In genomic region chr2:43223412-43224040, GRCh38 we compare ENCODE assay signal across 8 cellular contexts. TPM values are rescaled to one million over a fixed set of nuclear protein-coding genes. Genes with fewer than 3 reads are reported as not detected.
DNase-seq lines count a peak whose midpoint lies in the region; ATAC-seq, FAIRE-seq and TF ChIP-seq lines count a peak whose summit lies in the region.

No MANE protein-coding gene starts in this region.

- no peaks in the 10 kb centered on the region for H3K9me2 ChIP-seq in neural cell (ENCODE audit: insufficient read depth, low read length)

- H3K4me2 ChIP-seq in neural cell (ENCODE audit: low read length), result no peak overlapping the region

- no peaks in the 10 kb centered on the region for H3K36me3 ChIP-seq in neural cell (ENCODE audit: insufficient read depth, low read length)

- peak overlapping the region; percentile 97 for H3K4me3 Mint-ChIP-seq in endothelial cell (ENCODE audit: unreplicated experiment)

- no peak for TF ChIP-seq EP300 in neural cell (conservative IDR thresholded peaks at IDR 0.05; ENCODE audit: poor library complexity, severe bottlenecking)

- peaks cover 15% of the 10 kb centered on the region for H3K27me3 Mint-ChIP-seq in endothelial cell (ENCODE audit: unreplicated experiment)

- H3K9me3 ChIP-seq in neural cell (ENCODE audit: low read length), result peaks cover 8% of the 10 kb centered on the region

- TF ChIP-seq CTCF in endothelial cell (IDR thresholded peaks at IDR 0.05; ENCODE audit: unreplicated experiment) (no peak), neural cell (IDR thresholded peaks at IDR 0.05; ENCODE audit: poor library complexity, severe bottlenecking) (no peak)

- FAIRE-seq in RCC 7860 (lab: Jason Lieb, UNC), result no peak

- H3K27ac Mint-ChIP-seq in endothelial cell (ENCODE audit: unreplicated experiment), result peak overlapping the region; percentile 80

- H3K4me1 Mint-ChIP-seq in endothelial cell (ENCODE audit: unreplicated experiment), result peaks cover 53% of the 10 kb centered on the region

- H3K36me3 Mint-ChIP-seq in endothelial cell (ENCODE audit: low read depth, unreplicated experiment), result peaks cover 16% of the 10 kb centered on the region

- DNase-seq in ELR (ENCODE audit: low read depth) (peak; percentile 59), RKO (ENCODE audit: low spot score) (peak; percentile 54), endothelial cell (ENCODE audit: low spot score) (no peak), RCC 7860 (ENCODE audit: low spot score) (no peak), NCI-H1105 treated with DMSO at 0.1 percent for 48 hours (lab: John Stamatoyannopoulos, UW) (no peak), GF-D8 (lab: John Stamatoyannopoulos, UW) (no peak)

- ATAC-seq in HG02973 (IDR thresholded peaks at IDR 0.05; ENCODE audit: unreplicated experiment), result no peak

- peaks cover 6% of the 10 kb centered on the region for H3F3A ChIP-seq in neural cell (ENCODE audit: insufficient read depth, low read length, poor library complexity, severe bottlenecking)

- TF ChIP-seq RAD21 in neural cell (conservative IDR thresholded peaks at IDR 0.05), result no peak

- no peak overlapping the region for H3K9ac ChIP-seq in neural cell (ENCODE audit: low read length)

- no peaks in the 10 kb centered on the region for H3K9me3 Mint-ChIP-seq in endothelial cell (ENCODE audit: unreplicated experiment)

- H4K20me1 ChIP-seq in neural cell (ENCODE audit: insufficient read depth), result no peaks in the 10 kb centered on the region

- peaks cover 46% of the 10 kb centered on the region for H3K27me3 ChIP-seq in neural cell (ENCODE audit: insufficient read depth, low read depth, low read length)

- no peak overlapping the region for H2AFZ ChIP-seq in neural cell (ENCODE audit: low read depth, low read length)

- H3K79me2 ChIP-seq in neural cell (replicated peaks; ENCODE audit: insufficient read depth, low read length), result peaks cover 9% of the 10 kb centered on the region

- H3K4me3 ChIP-seq in neural cell (ENCODE audit: low read length), result peak overlapping the region; percentile 60

- no peak overlapping the region for H3K27ac ChIP-seq in neural cell (ENCODE audit: low read length)

TF ChIP-seq in neural cell, 6 proteins besides CTCF, POLR2A, EP300 and RAD21:
- no peak for TF ChIP-seq EZH2 (IDR thresholded peaks at IDR 0.05; ENCODE audit: borderline replicate concordance, insufficient read depth, low read length, poor library complexity, severe bottlenecking)
- TF ChIP-seq REST (IDR thresholded peaks at IDR 0.05; ENCODE audit: borderline replicate concordance), result no peak
- no peak for TF ChIP-seq TAF1 (IDR thresholded peaks at IDR 0.05; ENCODE audit: low read depth)
- no peak for TF ChIP-seq SMC3 (conservative IDR thresholded peaks at IDR 0.05; ENCODE audit: poor library complexity)
- no peak for TF ChIP-seq MXI1 (conservative IDR thresholded peaks at IDR 0.05; ENCODE audit: poor library complexity, severe bottlenecking)
- TF ChIP-seq POLR2AphosphoS5 (IDR thresholded peaks at IDR 0.05), result no peak

RNA-seq across cellular contexts. Expression of gene ZFP36L2, which starts 2.9 kb away (rescaled TPM):
- total RNA-seq in endothelial cell (ENCODE audit: unreplicated experiment), result 72.1 TPM
- polyA plus RNA-seq in neural cell, result 0.33 and 0.92 TPM in 2 replicates
- 0.49 and 0.58 TPM in 2 replicates for polyA minus RNA-seq in neural cell

Comparison
In these comparisons a context has a peak if more than half of its experiments do, and no peak if none do; other contexts are left out.
1. DNase-seq: peak in ELR (single experiment) and RKO (single experiment); none in endothelial cell (single experiment), RCC 7860 (single experiment), NCI-H1105 treated with DMSO at 0.1 percent for 48 hours (single experiment) and GF-D8 (single experiment).